In the genomic region with DNA sequence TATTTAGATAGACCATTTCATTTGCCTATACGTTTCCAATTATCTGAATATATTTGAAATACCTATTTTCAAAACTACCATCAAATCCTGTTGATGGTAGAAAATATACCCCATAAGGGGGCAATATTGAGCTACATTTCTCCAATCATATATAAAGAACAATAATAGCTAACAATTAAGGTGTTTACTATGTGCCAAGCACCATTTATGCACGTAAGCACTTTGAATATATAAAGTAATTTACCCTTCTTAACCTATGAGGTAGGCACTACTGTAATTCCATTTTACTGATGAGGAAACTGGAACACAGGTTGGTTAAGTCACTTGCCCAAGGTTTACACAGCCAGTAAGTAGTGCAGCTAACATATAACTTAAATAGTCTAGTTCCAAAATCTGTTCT, we compare ENCODE assay signal across 8 cellular contexts.
DNase-seq lines count a peak whose midpoint lies in the region; ATAC-seq and TF ChIP-seq lines count a peak whose summit lies in the region.

No MANE protein-coding gene starts in this region.

- H3K36me3 ChIP-seq in BJ (ENCODE audit: control insufficient read depth, insufficient read depth, low read length): no peaks in the 10 kb centered on the region
- no peaks in the 10 kb centered on the region for H3K36me3 ChIP-seq in HCT116 (ENCODE audit: control insufficient read depth in 1 of 2, insufficient read depth in 2 of 2, low read length in 2 of 2)
- H3K36me3 ChIP-seq in gastroesophageal sphincter: peaks cover 3 to 4% of the 10 kb centered on the region in 2 donors
- peaks cover 0 to 19% (median 4%) of the 10 kb centered on the region in 4 donors for H3K36me3 ChIP-seq in upper lobe of left lung

- RAD21 ChIA-PET in HCT116 (lab: Charles Lee; ENCODE audit: low non-redundant PET in 1 of 2, low total read pairs in 2 of 2, uncharacterized antibody in 2 of 2, unreplicated experiment in 2 of 2): interaction anchor here (0.6 to 1.9 kb wide), 6 partner anchors 18 to 344 kb away, joined by 3 to 15 read pairs (median 6); no protein-coding TSS in a partner anchor

- no peak overlapping the region for H3K4me3 ChIP-seq in BJ (ENCODE audit: low read depth, low read length)
- H3K4me3 ChIP-seq in HCT116 (replicated peaks in 1 of 2; ENCODE audit: low read depth in 1 of 2, low read length in 2 of 2): no peak overlapping the region
- no peak overlapping the region for H3K4me3 ChIP-seq in gastroesophageal sphincter
- no peak overlapping the region for H3K4me3 ChIP-seq in upper lobe of left lung

- H3K9me3 ChIP-seq in HCT116 (ENCODE audit: control insufficient read depth in 1 of 2, insufficient read depth in 1 of 2, low read depth in 1 of 2, low read length in 2 of 2): no peaks in the 10 kb centered on the region
- no peaks in the 10 kb centered on the region for H3K9me3 ChIP-seq in gastroesophageal sphincter
- no peaks in the 10 kb centered on the region for H3K9me3 ChIP-seq in upper lobe of left lung

- H3K9me2 ChIP-seq in HCT116 (ENCODE audit: insufficient read depth): no peaks in the 10 kb centered on the region

- no peak for TF ChIP-seq EP300 in gastroesophageal sphincter (IDR thresholded peaks at IDR 0.05)
- TF ChIP-seq EP300 in upper lobe of left lung (IDR thresholded peaks at IDR 0.05): no peak

- no peak overlapping the region for H2AFZ ChIP-seq in HCT116 (ENCODE audit: low read depth, low read length, poor library complexity, severe bottlenecking)

- H4K20me1 ChIP-seq in HCT116 (ENCODE audit: insufficient read depth): no peaks in the 10 kb centered on the region

- BruUV-seq in HCT116 (replicated peaks; lab: Mats Ljungman, UMichigan): no TSS peak

- CTCF ChIA-PET in BJ (lab: Yijun Ruan, JAX): interaction anchor here (0.8 to 4.1 kb wide), 14 partner anchors 8 to 525 kb away, joined by 3 to 70 read pairs (median 4); no protein-coding TSS in a partner anchor
- CTCF ChIA-PET in HCT116 (lab: Charles Lee): interaction anchor here (0.7 to 8.4 kb wide), 23 partner anchors 9 to 361 kb away, joined by 3 to 226 read pairs (median 6); a partner anchor contains a TSS

- 37 to 55% methylated on average over 2 of the region's 2 CpGs for WGBS in gastroesophageal sphincter (ENCODE audit: low coverage in 1 of 2), 2 donors
- WGBS in upper lobe of left lung, 2 donors: 49 to 60% methylated on average over 2 of the region's 2 CpGs

- ATAC-seq in HCT116 (0 out of 2 replicates have a peak, but pooled peaks have one; percentile 59), gastroesophageal sphincter (no peak), upper lobe of left lung (ENCODE audit: low FRiP score in 2 of 2) (peak in 1 of 2 donors; percentile 46), GM21381 (IDR thresholded peaks at IDR 0.05; ENCODE audit: unreplicated experiment) (no peak)

- no peak overlapping the region for H3K4me2 ChIP-seq in HCT116 (ENCODE audit: low read length)

- no peak for TF ChIP-seq POLR2A in HCT116 (IDR thresholded peaks at IDR 0.05; ENCODE audit: borderline replicate concordance, extremely low read depth, insufficient read depth, insufficient read length)
- TF ChIP-seq POLR2A in gastroesophageal sphincter (IDR thresholded peaks at IDR 0.05): no peak
- no peak for TF ChIP-seq POLR2A in upper lobe of left lung (IDR thresholded peaks at IDR 0.05)

- H3K27ac ChIP-seq in HCT116 (ENCODE audit: low read depth, low read length): no peak overlapping the region
- no peak overlapping the region for H3K27ac ChIP-seq in gastroesophageal sphincter
- no peak overlapping the region for H3K27ac ChIP-seq in upper lobe of left lung

- no peaks in the 10 kb centered on the region for H3K79me2 ChIP-seq in HCT116 (ENCODE audit: insufficient read depth, low read length)

- intact Hi-C loops in HCT116 (cut with micrococcal nuclease): loop anchor here (1.0 to 10.0 kb wide), 3 partner anchors 156 to 564 kb away; no protein-coding TSS in a partner anchor

- peak; percentile 69 for TF ChIP-seq RAD21 in HCT116 (IDR thresholded peaks at IDR 0.05; ENCODE audit: low read depth)

- TF ChIP-seq CTCF in BJ (IDR thresholded peaks at IDR 0.05; ENCODE audit: insufficient read depth, low read depth, low read length) (peak; percentile 24; the same call in 1 of the 2 replicates), HCT116 (IDR thresholded peaks at IDR 0.05 in 2 of 3, conservative IDR thresholded peaks at IDR 0.05 in 1 of 3; ENCODE audit: borderline replicate concordance in 1 of 3, insufficient read depth in 1 of 3, low read depth in 2 of 3, low read length in 2 of 3) (peak; percentile 36 to 63 (median 56); a peak in 4 of 6 replicates), gastroesophageal sphincter (IDR thresholded peaks at IDR 0.05) (peak in 3 of 4 experiments; percentile 23 to 52 (median 44)), upper lobe of left lung (IDR thresholded peaks at IDR 0.05) (peak in 5 of 6 experiments; percentile 23 to 49 (median 45))

- H3K27me3 ChIP-seq in BJ (ENCODE audit: control insufficient read depth, insufficient read depth, low read length) (no peaks in the 10 kb centered on the region), HCT116 (ENCODE audit: insufficient read depth, low read length) (no peaks in the 10 kb centered on the region), gastroesophageal sphincter (no peaks in the 10 kb centered on the region), upper lobe of left lung (no peaks in the 10 kb centered on the region)

- DNase-seq in BJ (ENCODE audit: low read depth): no peak
- DNase-seq in HCT116 (ENCODE audit: low read depth, low spot score): peak; percentile 37
- peak; percentile 28 for DNase-seq in SK-N-DZ (ENCODE audit: low spot score)
- DNase-seq in upper lobe of left lung: no peak
- no peak for DNase-seq in NCI-H1048 (lab: John Stamatoyannopoulos, UW)
- no peak for DNase-seq in AG08395 (ENCODE audit: low spot score)

- H3K4me1 ChIP-seq in HCT116 (ENCODE audit: control insufficient read depth in 1 of 2, insufficient read depth in 2 of 2, low read length in 2 of 2) (no peaks in the 10 kb centered on the region), gastroesophageal sphincter (no peaks in the 10 kb centered on the region), upper lobe of left lung (no peaks in the 10 kb centered on the region)

- H3K9ac ChIP-seq in HCT116 (ENCODE audit: low read length): no peak overlapping the region

- POLR2A ChIA-PET in BJ (lab: Charles Lee): no interaction called here
- POLR2A ChIA-PET in HCT116 (lab: Charles Lee): interaction anchor here (0.9 to 1.2 kb wide), 2 partner anchors 341 to 344 kb away, joined by 3 read pairs; no protein-coding TSS in a partner anchor

TF ChIP-seq in HCT116, 20 proteins besides CTCF, POLR2A, EP300 and RAD21:
- TF ChIP-seq, protein P1, sequence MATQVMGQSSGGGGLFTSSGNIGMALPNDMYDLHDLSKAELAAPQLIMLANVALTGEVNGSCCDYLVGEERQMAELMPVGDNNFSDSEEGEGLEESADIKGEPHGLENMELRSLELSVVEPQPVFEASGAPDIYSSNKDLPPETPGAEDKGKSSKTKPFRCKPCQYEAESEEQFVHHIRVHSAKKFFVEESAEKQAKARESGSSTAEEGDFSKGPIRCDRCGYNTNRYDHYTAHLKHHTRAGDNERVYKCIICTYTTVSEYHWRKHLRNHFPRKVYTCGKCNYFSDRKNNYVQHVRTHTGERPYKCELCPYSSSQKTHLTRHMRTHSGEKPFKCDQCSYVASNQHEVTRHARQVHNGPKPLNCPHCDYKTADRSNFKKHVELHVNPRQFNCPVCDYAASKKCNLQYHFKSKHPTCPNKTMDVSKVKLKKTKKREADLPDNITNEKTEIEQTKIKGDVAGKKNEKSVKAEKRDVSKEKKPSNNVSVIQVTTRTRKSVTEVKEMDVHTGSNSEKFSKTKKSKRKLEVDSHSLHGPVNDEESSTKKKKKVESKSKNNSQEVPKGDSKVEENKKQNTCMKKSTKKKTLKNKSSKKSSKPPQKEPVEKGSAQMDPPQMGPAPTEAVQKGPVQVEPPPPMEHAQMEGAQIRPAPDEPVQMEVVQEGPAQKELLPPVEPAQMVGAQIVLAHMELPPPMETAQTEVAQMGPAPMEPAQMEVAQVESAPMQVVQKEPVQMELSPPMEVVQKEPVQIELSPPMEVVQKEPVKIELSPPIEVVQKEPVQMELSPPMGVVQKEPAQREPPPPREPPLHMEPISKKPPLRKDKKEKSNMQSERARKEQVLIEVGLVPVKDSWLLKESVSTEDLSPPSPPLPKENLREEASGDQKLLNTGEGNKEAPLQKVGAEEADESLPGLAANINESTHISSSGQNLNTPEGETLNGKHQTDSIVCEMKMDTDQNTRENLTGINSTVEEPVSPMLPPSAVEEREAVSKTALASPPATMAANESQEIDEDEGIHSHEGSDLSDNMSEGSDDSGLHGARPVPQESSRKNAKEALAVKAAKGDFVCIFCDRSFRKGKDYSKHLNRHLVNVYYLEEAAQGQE (IDR thresholded peaks at IDR 0.05; ENCODE audit: low read depth): no peak
- TF ChIP-seq SRF (IDR thresholded peaks at IDR 0.05; ENCODE audit: low read depth) (no peak), CEBPB (IDR thresholded peaks at IDR 0.05; ENCODE audit: low read depth) (no peak), CBX3 (IDR thresholded peaks at IDR 0.05; ENCODE audit: low read depth) (no peak), ZFX (IDR thresholded peaks at IDR 0.05) (no peak), EGR1 (IDR thresholded peaks at IDR 0.05; ENCODE audit: low read depth) (no peak), EZH2 (IDR thresholded peaks at IDR 0.05) (no peak), FOSL1 (IDR thresholded peaks at IDR 0.05; ENCODE audit: low read depth) (no peak), SP1 (IDR thresholded peaks at IDR 0.05; ENCODE audit: low read depth) (no peak), SIN3A (IDR thresholded peaks at IDR 0.05; ENCODE audit: low read depth) (no peak)
- TF ChIP-seq, protein P2, sequence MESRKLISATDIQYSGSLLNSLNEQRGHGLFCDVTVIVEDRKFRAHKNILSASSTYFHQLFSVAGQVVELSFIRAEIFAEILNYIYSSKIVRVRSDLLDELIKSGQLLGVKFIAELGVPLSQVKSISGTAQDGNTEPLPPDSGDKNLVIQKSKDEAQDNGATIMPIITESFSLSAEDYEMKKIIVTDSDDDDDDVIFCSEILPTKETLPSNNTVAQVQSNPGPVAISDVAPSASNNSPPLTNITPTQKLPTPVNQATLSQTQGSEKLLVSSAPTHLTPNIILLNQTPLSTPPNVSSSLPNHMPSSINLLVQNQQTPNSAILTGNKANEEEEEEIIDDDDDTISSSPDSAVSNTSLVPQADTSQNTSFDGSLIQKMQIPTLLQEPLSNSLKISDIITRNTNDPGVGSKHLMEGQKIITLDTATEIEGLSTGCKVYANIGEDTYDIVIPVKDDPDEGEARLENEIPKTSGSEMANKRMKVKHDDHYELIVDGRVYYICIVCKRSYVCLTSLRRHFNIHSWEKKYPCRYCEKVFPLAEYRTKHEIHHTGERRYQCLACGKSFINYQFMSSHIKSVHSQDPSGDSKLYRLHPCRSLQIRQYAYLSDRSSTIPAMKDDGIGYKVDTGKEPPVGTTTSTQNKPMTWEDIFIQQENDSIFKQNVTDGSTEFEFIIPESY (IDR thresholded peaks at IDR 0.05; ENCODE audit: extremely low read depth, insufficient replicate concordance, low read length): no peak

Comparison
In these comparisons a context has a peak if more than half of its experiments do, and no peak if none do; other contexts are left out.
1. DNase-seq: peak in HCT116 (single experiment) and SK-N-DZ (single experiment); none in BJ (single experiment), upper lobe of left lung (0 of 2), NCI-H1048 (single experiment) and AG08395 (single experiment).
2. Peak in every context shown above with its lines, with median percentiles within 50 percentile points of each other: CTCF ChIP-seq.